ENCODE assay signal across 8 cellular contexts in the genomic region with DNA sequence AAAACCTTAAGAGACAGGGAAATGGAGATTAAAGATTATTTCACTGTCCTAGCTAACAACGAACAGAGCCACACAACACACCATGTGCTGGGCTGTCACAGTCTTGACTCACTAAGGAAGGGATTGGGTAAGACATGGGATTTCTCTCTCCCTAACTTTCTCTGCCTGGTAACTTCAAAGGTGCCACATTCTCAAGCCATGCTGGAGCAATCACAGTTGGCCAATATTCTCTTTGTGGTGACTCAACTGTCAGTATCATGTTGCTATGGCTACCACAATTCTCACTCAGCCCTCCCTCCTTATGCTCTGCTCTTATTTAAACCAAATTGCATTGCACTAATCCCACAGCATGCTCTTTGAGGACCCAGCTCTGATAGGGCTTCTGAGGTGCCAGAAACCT.
A peak's percentile ranks its signal among the peaks of the same experiment; 100 is the strongest.
DNase-seq lines count a peak whose midpoint lies in the region; ATAC-seq and TF ChIP-seq lines count a peak whose summit lies in the region.

No MANE protein-coding gene starts in this region.

- no peaks in the 10 kb centered on the region for H3K36me3 ChIP-seq in BJ (ENCODE audit: control insufficient read depth, insufficient read depth, low read length)
- peaks cover 9% of the 10 kb centered on the region for H3K36me3 ChIP-seq in right atrium auricular region
- H3K36me3 ChIP-seq in prostate gland, result no peaks in the 10 kb centered on the region

- no peaks in the 10 kb centered on the region for H3K27me3 Mint-ChIP-seq in HFFc6 (ENCODE audit: insufficient read depth)
- H3K27me3 Mint-ChIP-seq in T-helper 2 cell treated with Interferon-gamma antibody and Interleukin-4, amounts not matched to agents 5 μg/mL and 100 μg/mL, for 36 hours (ENCODE audit: low read depth), result no peaks in the 10 kb centered on the region

- no peak for TF ChIP-seq POLR2A in prostate gland (IDR thresholded peaks at IDR 0.05)

- 57% methylated on average over 1 of the region's 1 CpG for WGBS in prostate gland

- intact Hi-C loops in prostate gland (cut with DNase I), result no loop called here

- POLR2A ChIA-PET in BJ (lab: Charles Lee), result no interaction called here

- peaks cover 13% of the 10 kb centered on the region for H3K9me3 Mint-ChIP-seq in HFFc6
- H3K9me3 Mint-ChIP-seq in T-helper 2 cell treated with Interferon-gamma antibody and Interleukin-4, amounts not matched to agents 5 μg/mL and 100 μg/mL, for 36 hours, result no peaks in the 10 kb centered on the region

- H3K27me3 ChIP-seq in BJ (ENCODE audit: control insufficient read depth, insufficient read depth, low read length) (no peaks in the 10 kb centered on the region), right atrium auricular region (no peaks in the 10 kb centered on the region), prostate gland (replicated peaks; ENCODE audit: insufficient read depth) (no peaks in the 10 kb centered on the region)

- no peak overlapping the region for H3K4me3 ChIP-seq in BJ (ENCODE audit: low read depth, low read length)
- H3K4me3 ChIP-seq in right atrium auricular region, result no peak overlapping the region
- no peak overlapping the region for H3K4me3 ChIP-seq in prostate gland

- TF ChIP-seq CTCF in BJ (IDR thresholded peaks at IDR 0.05; ENCODE audit: insufficient read depth, low read depth, low read length) (no peak), HFFc6 (IDR thresholded peaks at IDR 0.05) (no peak), right atrium auricular region (IDR thresholded peaks at IDR 0.05) (no peak), prostate gland (IDR thresholded peaks at IDR 0.05) (no peak)

- H3K27ac ChIP-seq in right atrium auricular region (no peak overlapping the region), prostate gland (no peak overlapping the region)

- H3K36me3 Mint-ChIP-seq in HFFc6 (ENCODE audit: low read depth), result peaks cover 27% of the 10 kb centered on the region
- peaks cover 60% of the 10 kb centered on the region for H3K36me3 Mint-ChIP-seq in T-helper 2 cell treated with Interferon-gamma antibody and Interleukin-4, amounts not matched to agents 5 μg/mL and 100 μg/mL, for 36 hours (ENCODE audit: low read depth)

- CTCF ChIA-PET in BJ (lab: Yijun Ruan, JAX), result interaction anchor here (1.6 to 2.4 kb wide), 2 partner anchors 14 to 178 kb away, joined by 4 to 5 read pairs; no protein-coding TSS in a partner anchor

- ATAC-seq in GM21576 (IDR thresholded peaks at IDR 0.05; ENCODE audit: unreplicated experiment), result no peak
- no peak for ATAC-seq in HG03439 (IDR thresholded peaks at IDR 0.05; ENCODE audit: unreplicated experiment)

- no peak overlapping the region; the same call in 1 of the 2 replicates for H3K4me3 Mint-ChIP-seq in HFFc6
- H3K4me3 Mint-ChIP-seq in T-helper 2 cell treated with Interferon-gamma antibody and Interleukin-4, amounts not matched to agents 5 μg/mL and 100 μg/mL, for 36 hours, result peak overlapping the region; percentile 59

- H3K4me1 ChIP-seq in right atrium auricular region, result peaks cover 0 to 12% of the 10 kb centered on the region in 2 donors
- H3K4me1 ChIP-seq in prostate gland (replicated peaks), result no peaks in the 10 kb centered on the region

- H3K27ac Mint-ChIP-seq in HFFc6, result peak overlapping the region; percentile 87
- peak overlapping the region; percentile 70 for H3K27ac Mint-ChIP-seq in T-helper 2 cell treated with Interferon-gamma antibody and Interleukin-4, amounts not matched to agents 5 μg/mL and 100 μg/mL, for 36 hours

- H3K9me3 ChIP-seq in right atrium auricular region (peaks cover 0 to 7% of the 10 kb centered on the region in 2 donors), prostate gland (no peaks in the 10 kb centered on the region)

- peaks cover 40% of the 10 kb centered on the region for H3K4me1 Mint-ChIP-seq in HFFc6 (ENCODE audit: low read depth)
- H3K4me1 Mint-ChIP-seq in T-helper 2 cell treated with Interferon-gamma antibody and Interleukin-4, amounts not matched to agents 5 μg/mL and 100 μg/mL, for 36 hours (ENCODE audit: low read depth), result peaks cover 42% of the 10 kb centered on the region

- DNase-seq in BJ (ENCODE audit: low read depth), result peak; percentile 95
- peak; percentile 98 for DNase-seq in HFFc6
- peak; percentile 16 for DNase-seq in T-helper 2 cell treated with Interferon-gamma antibody and Interleukin-4, amounts not matched to agents 5 μg/mL and 100 μg/mL, for 36 hours (ENCODE audit: low spot score)
- peak; percentile 77 for DNase-seq in right atrium auricular region (ENCODE audit: low spot score)
- no peak for DNase-seq in prostate gland (ENCODE audit: low spot score)
- no peak for DNase-seq in NCI-H2081 (lab: John Stamatoyannopoulos, UW)

Comparison
In these comparisons a context has a peak if more than half of its experiments do, and no peak if none do; other contexts are left out.
1. DNase-seq: peak in BJ (single experiment), HFFc6 (single experiment), T-helper 2 cell treated with Interferon-gamma antibody and Interleukin-4, amounts not matched to agents 5 μg/mL and 100 μg/mL, for 36 hours (single experiment) and right atrium auricular region (single experiment); none in prostate gland (single experiment) and NCI-H2081 (0 of 2).